In genomic region chr22:29266564-29267461, GRCh38 we compare ENCODE assay signal across 8 cellular contexts. TPM values are rescaled to one million over a fixed set of nuclear protein-coding genes. Genes with fewer than 3 reads are reported as not detected.
A peak's percentile ranks its signal among the peaks of the same experiment; 100 is the strongest.
DNase-seq lines count a peak whose midpoint lies in the region; ATAC-seq and TF ChIP-seq lines count a peak whose summit lies in the region.

No MANE protein-coding gene starts in this region.

- H3K4me2 ChIP-seq in BLaER1 treated with 17β-estradiol and CSF1 and Interleukin-3, amounts not matched to agents 10 nM and 100 nM = peak overlapping the region; percentile 94 to 99 (median 97)

- peak overlapping the region; percentile 98 to 100 (median 100) for H3K9ac ChIP-seq in BLaER1 treated with 17β-estradiol and CSF1 and Interleukin-3, amounts not matched to agents 10 nM and 100 nM

- peak overlapping the region; percentile 99 to 100 (median 100) for H3K27ac ChIP-seq in BLaER1 treated with 17β-estradiol and CSF1 and Interleukin-3, amounts not matched to agents 10 nM and 100 nM
- H3K27ac ChIP-seq in KOPT-K1 (ENCODE audit: low read depth, low read length, poor library complexity, severe bottlenecking) (peak overlapping the region; percentile 98), body of pancreas (peak overlapping the region; percentile 99 to 100 (median 100)), upper lobe of right lung (peak overlapping the region; percentile 100)

- ATAC-seq in body of pancreas (no peak), upper lobe of right lung (no peak)

- H4K20me1 ChIP-seq in BLaER1 treated with 17β-estradiol and CSF1 and Interleukin-3, amounts not matched to agents 10 nM and 100 nM = peaks cover 34 to 59% (median 50%) of the 10 kb centered on the region in 11 experiments

- peaks cover 46 to 70% (median 62%) of the 10 kb centered on the region in 10 experiments for H3K4me1 ChIP-seq in BLaER1 treated with 17β-estradiol and CSF1 and Interleukin-3, amounts not matched to agents 10 nM and 100 nM
- H3K4me1 ChIP-seq in body of pancreas (peaks cover 54% of the 10 kb centered on the region), upper lobe of right lung (peaks cover 37% of the 10 kb centered on the region)

- 20 to 27% methylated on average over 7 to 13 of the region's 13 CpGs for WGBS in body of pancreas, 2 donors

- H3K36me3 ChIP-seq in BLaER1 treated with 17β-estradiol and CSF1 and Interleukin-3, amounts not matched to agents 10 nM and 100 nM = peaks cover 34 to 58% (median 49%) of the 10 kb centered on the region in 11 experiments
- H3K36me3 ChIP-seq in KOPT-K1 (ENCODE audit: insufficient read depth, low read length) = peaks cover 55% of the 10 kb centered on the region
- H3K36me3 ChIP-seq in body of pancreas (replicated peaks in 1 of 2; ENCODE audit: insufficient read depth in 1 of 2, low read depth in 2 of 2) = no peaks in the 10 kb centered on the region
- peaks cover 5% of the 10 kb centered on the region for H3K36me3 ChIP-seq in upper lobe of right lung

- DNase-seq in body of pancreas (peak in 1 of 4 donors; percentile 13), lung microvascular endothelial cell (ENCODE audit: low read depth in 2 of 2) (peak; percentile 14 to 23), upper lobe of right lung (peak; percentile 58), NCI-H2227 (lab: John Stamatoyannopoulos, UW; ENCODE audit: unreplicated experiment) (no peak), activated gamma-delta T cell (lab: John Stamatoyannopoulos, UW) (no peak), GM03348 (ENCODE audit: low spot score) (no peak)

- H3K27me3 ChIP-seq in BLaER1 treated with 17β-estradiol and CSF1 and Interleukin-3, amounts not matched to agents 10 nM and 100 nM = no peaks in the 10 kb centered on the region
- H3K27me3 ChIP-seq in body of pancreas (no peaks in the 10 kb centered on the region), upper lobe of right lung (no peaks in the 10 kb centered on the region)

- H3K4me3 ChIP-seq in BLaER1 treated with 17β-estradiol and CSF1 and Interleukin-3, amounts not matched to agents 10 nM and 100 nM = peak overlapping the region; percentile 88 to 98 (median 95)
- H3K4me3 ChIP-seq in body of pancreas (peak overlapping the region; percentile 74 to 79), upper lobe of right lung (peak overlapping the region; percentile 95)

- intact Hi-C loops in body of pancreas (cut with DNase I) (no loop called here), upper lobe of right lung (cut with DNase I) (no loop called here)

- TF ChIP-seq CTCF in body of pancreas (IDR thresholded peaks at IDR 0.05) (no peak), upper lobe of right lung (IDR thresholded peaks at IDR 0.05) (no peak)

- TF ChIP-seq POLR2A in body of pancreas (IDR thresholded peaks at IDR 0.05) = no peak

- no peaks in the 10 kb centered on the region for H3K9me3 ChIP-seq in BLaER1 treated with 17β-estradiol and CSF1 and Interleukin-3, amounts not matched to agents 10 nM and 100 nM (replicated peaks in 1 of 11)
- H3K9me3 ChIP-seq in KOPT-K1 (ENCODE audit: insufficient read depth, low read length, poor library complexity, severe bottlenecking) (no peaks in the 10 kb centered on the region), body of pancreas (no peaks in the 10 kb centered on the region), upper lobe of right lung (no peaks in the 10 kb centered on the region)

RNA-seq across cellular contexts. Expression of gene RHBDD3, which starts 1.0 kb away (rescaled TPM):
- total RNA-seq in body of pancreas (10 to 100 TPM; 32.4 to 42.2 TPM), lung microvascular endothelial cell (13.1 and 14.1 TPM in 2 replicates), upper lobe of right lung (19.0 TPM)

RNA-seq across cellular contexts. Expression of gene EWSR1, which starts 1.3 kb away (rescaled TPM):
- total RNA-seq in body of pancreas (100 to 1,000 TPM; 142 to 175 TPM), lung microvascular endothelial cell (115 and 137 TPM in 2 replicates), upper lobe of right lung (149 TPM)

RNA-seq across cellular contexts. Expression of gene GAS2L1, which starts 39.6 kb away (rescaled TPM):
- total RNA-seq in body of pancreas = 10 to 100 TPM; 15.8 to 19.2 TPM
- total RNA-seq in lung microvascular endothelial cell = 12.6 and 18.3 TPM in 2 replicates
- total RNA-seq in upper lobe of right lung = 27.2 TPM

RNA-seq across cellular contexts. Expression of gene RASL10A, which starts 48.7 kb away (rescaled TPM):
- total RNA-seq in body of pancreas (under 1 TPM in 1 of 2 donors, not detected in 1; 0.78 TPM), lung microvascular endothelial cell (0.99 and 1.5 TPM in 2 replicates), upper lobe of right lung (0.72 TPM)

Comparison
In these comparisons a context has a peak if more than half of its experiments do, and no peak if none do; other contexts are left out.
1. DNase-seq: peak in lung microvascular endothelial cell (2 of 2) and upper lobe of right lung (single experiment); none in NCI-H2227 (single experiment), activated gamma-delta T cell (single experiment) and GM03348 (single experiment).
2. Peak in every context shown above with its lines, with median percentiles within 50 percentile points of each other: H3K27ac ChIP-seq and H3K4me3 ChIP-seq.